ENCODE assay signal across 8 cellular contexts in genomic region chr15:43518073-43518761, GRCh38. TPM values are rescaled to one million over a fixed set of nuclear protein-coding genes. Genes with fewer than 3 reads are reported as not detected.
A peak's percentile ranks its signal among the peaks of the same experiment; 100 is the strongest.
DNase-seq lines count a peak whose midpoint lies in the region; ATAC-seq, FAIRE-seq and TF ChIP-seq lines count a peak whose summit lies in the region.

No MANE protein-coding gene starts in this region.

- peaks cover 39% of the 10 kb centered on the region for H4K20me1 ChIP-seq in IMR-90 (ENCODE audit: insufficient read depth, low read length)
- H4K20me1 ChIP-seq in neural progenitor cell (ENCODE audit: low read depth) = no peaks in the 10 kb centered on the region

- H3K9me3 Mint-ChIP-seq in neural progenitor cell = no peaks in the 10 kb centered on the region

- TF ChIP-seq CTCF in AG10803 (conservative IDR thresholded peaks at IDR 0.05; ENCODE audit: low read length) = no peak
- no peak for TF ChIP-seq CTCF in IMR-90 (conservative IDR thresholded peaks at IDR 0.05; ENCODE audit: low read depth, low read length)
- no peak for TF ChIP-seq CTCF in VCaP (conservative IDR thresholded peaks at IDR 0.05)
- TF ChIP-seq CTCF in neural progenitor cell (IDR thresholded peaks at IDR 0.05) = no peak

- peaks cover 17% of the 10 kb centered on the region for H3F3A ChIP-seq in neural progenitor cell (ENCODE audit: low read depth)

- H3K18ac ChIP-seq in IMR-90 (ENCODE audit: low read depth, low read length) = peak overlapping the region; percentile 68

- peak overlapping the region; percentile 91; the same call in 2 of the 3 replicates for H2BK15ac ChIP-seq in IMR-90 (ENCODE audit: low read depth, low read length)

- peaks cover 33 to 75% of the 10 kb centered on the region in 2 experiments for H3K79me1 ChIP-seq in IMR-90 (ENCODE audit: low read depth in 1 of 2, low read length in 2 of 2)

- BruUV-seq in IMR-90 (replicated peaks; lab: Mats Ljungman, UMichigan) = no TSS peak

- in situ Hi-C loops in IMR-90 (cut with MboI; ENCODE audit: low sequenced_read_pairs) = no loop called here

- H3K9ac ChIP-seq in IMR-90 (ENCODE audit: low read depth, low read length) (peak overlapping the region; percentile 83), neural progenitor cell (no peak overlapping the region)

- H4K91ac ChIP-seq in IMR-90 (ENCODE audit: insufficient read depth, low read depth, low read length) = peak overlapping the region; percentile 95

- peak overlapping the region; percentile 99 for H3K23ac ChIP-seq in IMR-90 (ENCODE audit: low read depth, low read length)

- intact Hi-C loops in IMR-90 (cut with micrococcal nuclease) = loop anchor here (1.0 to 10.0 kb wide), 2 partner anchors 77 to 257 kb away; partner anchors contain the start of gene ELL3

- peak overlapping the region; percentile 100 for H2AK5ac ChIP-seq in IMR-90 (ENCODE audit: low read depth, low read length)

- H3K27ac ChIP-seq in IMR-90 (ENCODE audit: insufficient read depth, low read length) (peak overlapping the region; percentile 72), VCaP (peak overlapping the region; percentile 48), neural progenitor cell (no peak overlapping the region)

- peak overlapping the region; percentile 88 for H2BK120ac ChIP-seq in IMR-90 (ENCODE audit: low read depth, low read length)

- peak overlapping the region; percentile 92 for H2BK5ac ChIP-seq in IMR-90 (ENCODE audit: low read depth, low read length, poor library complexity, severe bottlenecking)

- H3K27me3 ChIP-seq in IMR-90 (ENCODE audit: control insufficient read depth, insufficient read depth, low read length) = no peaks in the 10 kb centered on the region
- no peaks in the 10 kb centered on the region for H3K27me3 ChIP-seq in neural progenitor cell

- peaks cover 36% of the 10 kb centered on the region for H3K9me1 ChIP-seq in IMR-90 (ENCODE audit: insufficient read depth, low read length)

- peaks cover 29% of the 10 kb centered on the region for H3K36me3 Mint-ChIP-seq in neural progenitor cell

- no peak for FAIRE-seq in frontal cortex (lab: Jason Lieb, UNC)

- peak; percentile 46 for ATAC-seq in IMR-90 (ENCODE audit: low read depth)
- ATAC-seq in GM21786 (IDR thresholded peaks at IDR 0.05; ENCODE audit: unreplicated experiment) = no peak
- no peak for ATAC-seq in GM21723 (IDR thresholded peaks at IDR 0.05; ENCODE audit: unreplicated experiment)
- no peak for ATAC-seq in GM18505 (IDR thresholded peaks at IDR 0.05; ENCODE audit: unreplicated experiment)

- H3K4me2 ChIP-seq in IMR-90 (ENCODE audit: low read depth, low read length) = peak overlapping the region; percentile 75
- peak overlapping the region; percentile 82 for H3K4me2 ChIP-seq in neural progenitor cell

- H2AFZ ChIP-seq in IMR-90 (replicated peaks; ENCODE audit: low read length, poor library complexity) (peak overlapping the region; percentile 90), neural progenitor cell (replicated peaks) (peak overlapping the region; percentile 30)

- TF ChIP-seq POLR2A in IMR-90 (IDR thresholded peaks at IDR 0.05; ENCODE audit: low read depth, low read length) = no peak
- TF ChIP-seq POLR2A in GM18505 (IDR thresholded peaks at IDR 0.05; ENCODE audit: borderline replicate concordance, extremely low read depth, insufficient read depth, insufficient read length) = no peak

- POLR2A ChIA-PET in IMR-90 (lab: Charles Lee; ENCODE audit: unreplicated experiment) = interaction anchor here (0.5 to 0.6 kb wide), 2 partner anchors 25 to 1310 kb away, joined by 3 read pairs; partner anchors contain the start of gene TP53BP1

- H3K4me3 ChIP-seq in AG10803 (ENCODE audit: low read length) (peak overlapping the region; percentile 98), IMR-90 (ENCODE audit: insufficient read depth, low read depth, low read length) (peak overlapping the region; percentile 79), neural progenitor cell (peak overlapping the region; percentile 52)

- H3K4me1 Mint-ChIP-seq in neural progenitor cell = peaks cover 61% of the 10 kb centered on the region

- peaks cover 2% of the 10 kb centered on the region for H3K27me3 Mint-ChIP-seq in neural progenitor cell (ENCODE audit: insufficient read depth, low read depth)

- peak overlapping the region; percentile 20 for H4K5ac ChIP-seq in IMR-90 (ENCODE audit: low read depth, low read length)

- CTCF ChIA-PET in IMR-90 (lab: Yijun Ruan, JAX) = no interaction called here

- peak overlapping the region; percentile 100 for H3K14ac ChIP-seq in IMR-90 (replicated peaks; ENCODE audit: low read depth, low read length)

- dilution Hi-C loops in IMR-90 (cut with HindIII; ENCODE audit: low sequenced_read_pairs, unreplicated experiment) = no loop called here

- H3K4ac ChIP-seq in IMR-90 (ENCODE audit: low read depth, low read length) = peak overlapping the region; percentile 100

- H3K4me1 ChIP-seq in IMR-90 (ENCODE audit: control insufficient read depth, insufficient read depth, low read length) (peaks cover 20% of the 10 kb centered on the region), neural progenitor cell (peaks cover 42% of the 10 kb centered on the region)

- peak overlapping the region; percentile 51 to 97; a peak in 3 of 4 replicates for H4K8ac ChIP-seq in IMR-90 (ENCODE audit: low read depth in 2 of 2, low read length in 2 of 2)

- WGBS in IMR-90 (ENCODE audit: extremely low coverage in 2 of 2, insufficient read length in 1 of 2), 2 experiments = 0% methylated on average over 2 of the region's 18 CpGs; no CpG with 5 or more reads in 1 of the 2 experiments

- peak overlapping the region; percentile 91 for H3K4me3 Mint-ChIP-seq in neural progenitor cell

- H3K36me3 ChIP-seq in IMR-90 (ENCODE audit: control insufficient read depth, insufficient read depth, low read length) = peaks cover 26% of the 10 kb centered on the region
- H3K36me3 ChIP-seq in neural progenitor cell = no peaks in the 10 kb centered on the region

- DNase-seq in AG10803 (ENCODE audit: low read depth) (peak; percentile 42), IMR-90 (peak; percentile 63), frontal cortex (ENCODE audit: low spot score in 2 of 2) (peak; percentile 56 to 73), neural progenitor cell (ENCODE audit: low spot score) (peak; percentile 70)

- H3K79me2 ChIP-seq in neural progenitor cell (ENCODE audit: low read depth) = no peaks in the 10 kb centered on the region

- peak overlapping the region; percentile 83; the same call in 1 of the 2 replicates for H2BK20ac ChIP-seq in IMR-90 (ENCODE audit: low read depth, low read length)

- peak overlapping the region; percentile 100 for H2AK9ac ChIP-seq in IMR-90 (replicated peaks; ENCODE audit: low read depth, low read length, poor library complexity)

- no peak for TF ChIP-seq RAD21 in IMR-90 (IDR thresholded peaks at IDR 0.05; ENCODE audit: low read length)

- no peak overlapping the region for H3K27ac Mint-ChIP-seq in neural progenitor cell

- peak overlapping the region; percentile 98 for H3K56ac ChIP-seq in IMR-90 (ENCODE audit: extremely low read depth, insufficient read depth, low read length)

- no peaks in the 10 kb centered on the region for H3K9me3 ChIP-seq in IMR-90 (ENCODE audit: control insufficient read depth, insufficient read depth, low read length)
- H3K9me3 ChIP-seq in neural progenitor cell (ENCODE audit: low read depth) = no peaks in the 10 kb centered on the region

TF ChIP-seq in IMR-90, 13 proteins besides CTCF, POLR2A, EP300 and RAD21:
- TF ChIP-seq MXI1 (IDR thresholded peaks at IDR 0.05; ENCODE audit: borderline replicate concordance, low read depth, low read length) = peak; percentile 50; the same call in 1 of the 2 replicates
- TF ChIP-seq MAZ (IDR thresholded peaks at IDR 0.05; ENCODE audit: borderline replicate concordance, low read depth, low read length) = peak; percentile 94
- TF ChIP-seq NFE2L2 (IDR thresholded peaks at IDR 0.05; ENCODE audit: low read depth, low read length) = peak; percentile 75
- no peak for TF ChIP-seq MAFK (IDR thresholded peaks at IDR 0.05; ENCODE audit: low read depth, low read length)

RNA-seq across cellular contexts. Expression of gene MAP1A, which starts 0.8 kb away (rescaled TPM):
- total RNA-seq in IMR-90 (2012; rRNA removed) = 47.2 and 48.2 TPM in 2 replicates
- 28.7 and 31.3 TPM in 2 replicates for polyA plus RNA-seq in IMR-90 (2012; rRNA removed)
- 15.3 and 17.4 TPM in 2 replicates for polyA plus RNA-seq in IMR-90 (2012; cell fraction: cytosol; rRNA removed)
- 12.7 and 15.8 TPM in 2 replicates for polyA plus RNA-seq in IMR-90 (2012; cell fraction: nucleus; rRNA removed; ENCODE audit: low replicate concordance)
- total RNA-seq in frontal cortex = 24.5 TPM
- 4.0 and 8.2 TPM in 2 replicates for total RNA-seq in neural progenitor cell (ENCODE audit: low replicate concordance)

RNA-seq across cellular contexts. Expression of gene TP53BP1, which starts 25.3 kb away (rescaled TPM):
- total RNA-seq in IMR-90 (2012; rRNA removed) (64.5 and 73.9 TPM in 2 replicates), frontal cortex (157 TPM), neural progenitor cell (ENCODE audit: low replicate concordance) (66.5 and 73.5 TPM in 2 replicates)
- polyA plus RNA-seq in IMR-90 (2012; rRNA removed) = 33.9 and 36.3 TPM in 2 replicates
- polyA plus RNA-seq in IMR-90 (2012; cell fraction: cytosol; rRNA removed) = 15.6 and 19.1 TPM in 2 replicates
- polyA plus RNA-seq in IMR-90 (2012; cell fraction: nucleus; rRNA removed; ENCODE audit: low replicate concordance) = 46.0 and 100 TPM in 2 replicates
